8 cellular contexts compared by ENCODE assay signal in genomic region chr1:39919545-39919944, GRCh38. TPM values are rescaled to one million over a fixed set of nuclear protein-coding genes. Genes with fewer than 3 reads are reported as not detected.
A peak's percentile ranks its signal among the peaks of the same experiment; 100 is the strongest.
DNase-seq lines count a peak whose midpoint lies in the region; ATAC-seq, FAIRE-seq and TF ChIP-seq lines count a peak whose summit lies in the region.

No MANE protein-coding gene starts in this region.

- no peaks in the 10 kb centered on the region for H3K27me3 ChIP-seq in BE2C
- peaks cover 20 to 32% of the 10 kb centered on the region in 2 experiments; a peak in 4 of 5 replicates for H3K27me3 ChIP-seq in K562 (ENCODE audit: control insufficient read depth in 2 of 2, insufficient read depth in 2 of 2, low read length in 2 of 2)

- H3K4me2 ChIP-seq in K562 (ENCODE audit: insufficient read depth, low read length), result no peak overlapping the region

- intact Hi-C loops in K562 (cut with micrococcal nuclease), result loop anchor here (1.0 to 5.0 kb wide), 3 partner anchors 54 to 113 kb away; no protein-coding TSS in a partner anchor

- no peaks in the 10 kb centered on the region for H4K20me1 ChIP-seq in K562 (replicated peaks; ENCODE audit: control insufficient read depth, insufficient read depth, low read length)

- H3K4me1 ChIP-seq in BE2C, result no peaks in the 10 kb centered on the region
- peaks cover 0 to 5% of the 10 kb centered on the region in 2 experiments; a peak in 4 of 5 replicates for H3K4me1 ChIP-seq in K562 (replicated peaks in 1 of 2; ENCODE audit: control insufficient read depth in 2 of 2, insufficient read depth in 2 of 2, low read length in 2 of 2)

- H3K79me2 ChIP-seq in K562 (ENCODE audit: control insufficient read depth, insufficient read depth, low read length), result no peaks in the 10 kb centered on the region

- no TSS peak for BruUV-seq in K562 (replicated peaks; lab: Mats Ljungman, UMichigan)

- peak; percentile 83 for FAIRE-seq in K562 (lab: Jason Lieb, UNC)
- FAIRE-seq in islet of Langerhans (lab: Jason Lieb, UNC), result peak; percentile 84

- peak; percentile 64 for ATAC-seq in GM19351 (IDR thresholded peaks at IDR 0.05; ENCODE audit: unreplicated experiment)
- ATAC-seq in K562, result peak; percentile 98

- 6% methylated on average over 3 of the region's 3 CpGs for WGBS in K562 (ENCODE audit: insufficient coverage, low coverage, missing lambda C conversion rate)

- POLR2A ChIA-PET in K562 (lab: Yijun Ruan, JAX), result interaction anchor here (0.6 to 1.7 kb wide), 15 partner anchors 9 to 120 kb away, joined by 3 to 12 read pairs (median 4); partner anchors contain the start of genes CAP1 and MYCL

- DNase-seq in BE2C (peak; percentile 36), NCI-H146 treated with DMSO at 0.1 percent for 48 hours (lab: John Stamatoyannopoulos, UW; ENCODE audit: unreplicated experiment) (peak; percentile 27), SW480 (ENCODE audit: low spot score) (peak; percentile 72), K562 (ENCODE audit: extremely low read depth in 1 of 4, low spot score in 3 of 4) (peak; percentile 85 to 87 (median 86)), OCI-M2 (lab: John Stamatoyannopoulos, UW; ENCODE audit: unreplicated experiment) (no peak)
- DNase-seq in stimulated activated CD4-positive, alpha-beta T cell treated with anti-CD3 and anti-CD28 coated beads, Interleukin-2, amount 100 ng/mL, for 48 hours, result peak; percentile 29 to 35

- TF ChIP-seq RAD21 in K562 (CRISPR knock-in tag; conservative IDR thresholded peaks at IDR 0.05 in 1 of 2, IDR thresholded peaks at IDR 0.05 in 1 of 2), result peak; percentile 93 to 94

- H2AFZ ChIP-seq in K562 (ENCODE audit: low read depth, low read length), result no peak overlapping the region; the same call in 1 of the 2 replicates

- in situ Hi-C loops in K562 (cut with MboI), result loop anchor here (5.0 kb wide), 1 partner anchor 113 kb away; no protein-coding TSS in a partner anchor

- no peak for TF ChIP-seq EP300 in K562 (IDR thresholded peaks at IDR 0.05; ENCODE audit: low read length)

- no peaks in the 10 kb centered on the region for H3K9me1 ChIP-seq in K562 (ENCODE audit: control insufficient read depth, insufficient read depth, low read length)

- H3K9me3 ChIP-seq in BE2C (no peaks in the 10 kb centered on the region), K562 (replicated peaks; ENCODE audit: control insufficient read depth, insufficient read depth, low read depth, low read length) (no peaks in the 10 kb centered on the region)

- TF ChIP-seq CTCF in BE2C (IDR thresholded peaks at IDR 0.05; ENCODE audit: low read depth, low read length) (peak; percentile 61), K562 (IDR thresholded peaks at IDR 0.05 in 2 of 3, conservative IDR thresholded peaks at IDR 0.05 in 1 of 3; ENCODE audit: insufficient read depth in 2 of 3, low read depth in 1 of 3, low read length in 3 of 3) (peak; percentile 86 to 93 (median 90))

- H3K4me3 ChIP-seq in BE2C (ENCODE audit: low read depth, low read length), result no peak overlapping the region
- no peak overlapping the region for H3K4me3 ChIP-seq in K562

- no peak overlapping the region for H3K9ac ChIP-seq in K562 (ENCODE audit: insufficient read depth in 1 of 2, low read depth in 2 of 2, low read length in 2 of 2)

- no peaks in the 10 kb centered on the region for H3K36me3 ChIP-seq in BE2C
- H3K36me3 ChIP-seq in K562 (ENCODE audit: control insufficient read depth, insufficient read depth, low read length), result no peaks in the 10 kb centered on the region

- no peak for TF ChIP-seq POLR2A in K562 (conservative IDR thresholded peaks at IDR 0.05)

- no peak overlapping the region for H3K27ac ChIP-seq in K562 (ENCODE audit: extremely low read depth, low read depth, low read length)

- CTCF ChIA-PET in K562 (lab: Yijun Ruan, JAX; ENCODE audit: low intra/inter-chr PET ratio), result interaction anchor here (0.6 to 3.5 kb wide), 8 partner anchors 42 to 137 kb away, joined by 3 to 34 read pairs (median 5); no protein-coding TSS in a partner anchor

TF ChIP-seq in K562, 482 proteins besides CTCF, POLR2A, EP300 and RAD21 (continues in another document):
- TF ChIP-seq, protein P1, sequence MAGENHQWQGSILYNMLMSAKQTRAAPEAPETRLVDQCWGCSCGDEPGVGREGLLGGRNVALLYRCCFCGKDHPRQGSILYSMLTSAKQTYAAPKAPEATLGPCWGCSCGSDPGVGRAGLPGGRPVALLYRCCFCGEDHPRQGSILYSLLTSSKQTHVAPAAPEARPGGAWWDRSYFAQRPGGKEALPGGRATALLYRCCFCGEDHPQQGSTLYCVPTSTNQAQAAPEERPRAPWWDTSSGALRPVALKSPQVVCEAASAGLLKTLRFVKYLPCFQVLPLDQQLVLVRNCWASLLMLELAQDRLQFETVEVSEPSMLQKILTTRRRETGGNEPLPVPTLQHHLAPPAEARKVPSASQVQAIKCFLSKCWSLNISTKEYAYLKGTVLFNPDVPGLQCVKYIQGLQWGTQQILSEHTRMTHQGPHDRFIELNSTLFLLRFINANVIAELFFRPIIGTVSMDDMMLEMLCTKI (IDR thresholded peaks at IDR 0.05; ENCODE audit: partially characterized antibody), result no peak
- TF ChIP-seq ARID2 (IDR thresholded peaks at IDR 0.05), result peak; percentile 54; the same call in 1 of the 2 replicates
- 0 out of 2 replicates have a peak, but pooled peaks have one; percentile 21 for TF ChIP-seq L3MBTL2 (IDR thresholded peaks at IDR 0.05)
- peak; percentile 18; the same call in 1 of the 2 replicates for TF ChIP-seq STAG1 (CRISPR knock-in tag; IDR thresholded peaks at IDR 0.05; ENCODE audit: borderline replicate concordance)
- peak; percentile 48; the same call in 1 of the 2 replicates for TF ChIP-seq CREM (IDR thresholded peaks at IDR 0.05; ENCODE audit: low read depth)

RNA-seq across cellular contexts. Expression of gene MYCL, which starts 17.8 kb away (rescaled TPM):
- polyA plus RNA-seq in BE2C (2012; ENCODE audit: insufficient read depth, insufficient read length, low read depth), result 0.76 TPM
- 17.1 and 25.1 TPM in 2 replicates for total RNA-seq in K562 (2011; cell fraction: chromatin; rRNA removed; ENCODE audit: low replicate concordance)
- 30.7 and 32.6 TPM in 2 replicates for total RNA-seq in K562 (2011; cell fraction: nucleolus; rRNA removed)
- total RNA-seq in K562 (2011; cell fraction: nucleoplasm; rRNA removed), result 27.3 and 29.5 TPM in 2 replicates
- total RNA-seq in K562 (2014; rRNA removed), result 18.8 and 22.5 TPM in 2 replicates
- 12.8 and 13.2 TPM in 2 replicates for total RNA-seq in K562 (2014; rRNA removed; fragmentation: Illumina TruSeq; extraction: Trizol)
- total RNA-seq in K562 (2015; rRNA removed; fragmentation: Illumina TruSeq; extraction: Trizol), result 3.8 and 4.3 TPM in 2 replicates
- 19.7 and 22.0 TPM in 2 replicates for total RNA-seq in K562 (2021)
- polyA plus RNA-seq in K562 (2011; rRNA removed), result 11.2 and 14.9 TPM in 2 replicates
- 12.4 and 15.8 TPM in 2 replicates for polyA plus RNA-seq in K562 (2011; cell fraction: cytosol; rRNA removed)
- polyA plus RNA-seq in K562 (2011; cell fraction: nucleus; rRNA removed), result 12.3 and 20.0 TPM in 2 replicates
- polyA plus RNA-seq in K562 (2012), result 6.2 and 30.6 TPM in 2 replicates
- 14.7 and 15.4 TPM in 2 replicates for polyA plus RNA-seq in K562 (2014; fragmentation: Illumina TruSeq; extraction: Trizol)
- 1 to 10 TPM; 3.5 to 4.0 TPM for polyA plus RNA-seq in K562 (2014; fragmentation: Nextera tagmentation; extraction: Ambion mirVana)
- polyA plus RNA-seq in K562 (2014; rRNA removed), result 17.1 and 18.2 TPM in 2 replicates
- 12.1 and 17.8 TPM in 2 replicates for polyA minus RNA-seq in K562 (2011; rRNA and poly(A)+ RNA removed)
- polyA minus RNA-seq in K562 (2011; cell fraction: cytosol; rRNA and poly(A)+ RNA removed), result 6.6 and 8.7 TPM in 2 replicates
- polyA minus RNA-seq in K562 (2011; cell fraction: nucleus; rRNA and poly(A)+ RNA removed), result 15.6 and 34.1 TPM in 2 replicates

RNA-seq across cellular contexts. Expression of gene MFSD2A, which starts 35.4 kb away (rescaled TPM):
- polyA plus RNA-seq in BE2C (2012; ENCODE audit: insufficient read depth, insufficient read length, low read depth), result 3.7 TPM
- 0.46 TPM in 1 of 2 replicates, not detected in the other for total RNA-seq in K562 (2011; cell fraction: chromatin; rRNA removed; ENCODE audit: low replicate concordance)
- 0.67 TPM in 1 of 2 replicates, not detected in the other for total RNA-seq in K562 (2011; cell fraction: nucleolus; rRNA removed)
- total RNA-seq in K562 (2011; cell fraction: nucleoplasm; rRNA removed), result 0.37 TPM in 1 of 2 replicates, not detected in the other
- total RNA-seq in K562 (2014; rRNA removed) (not detected in 2 replicates), K562 (2014; rRNA removed; fragmentation: Illumina TruSeq; extraction: Trizol) (0.07 TPM in 1 of 2 replicates, not detected in the other), K562 (2015; rRNA removed; fragmentation: Illumina TruSeq; extraction: Trizol) (0.40 TPM in 1 of 2 replicates, not detected in the other), K562 (2021) (0.18 and 0.33 TPM in 2 replicates)
- polyA plus RNA-seq in K562 (2011; rRNA removed) (0.06 and 0.19 TPM in 2 replicates), K562 (2014; fragmentation: Illumina TruSeq; extraction: Trizol) (0.11 and 0.15 TPM in 2 replicates), K562 (2014; fragmentation: Nextera tagmentation; extraction: Ambion mirVana) (not detected), K562 (2014; rRNA removed) (not detected in 2 replicates)
- 0.10 and 0.13 TPM in 2 replicates for polyA plus RNA-seq in K562 (2011; cell fraction: cytosol; rRNA removed)
- polyA plus RNA-seq in K562 (2011; cell fraction: nucleus; rRNA removed), result 0.51 and 0.67 TPM in 2 replicates
- polyA plus RNA-seq in K562 (2012), result 0.04 and 0.14 TPM in 2 replicates
- polyA minus RNA-seq in K562 (2011; rRNA and poly(A)+ RNA removed), result 0.35 TPM in 1 of 2 replicates, not detected in the other
- not detected in 2 replicates for polyA minus RNA-seq in K562 (2011; cell fraction: cytosol; rRNA and poly(A)+ RNA removed)
- polyA minus RNA-seq in K562 (2011; cell fraction: nucleus; rRNA and poly(A)+ RNA removed), result 0.78 TPM in 1 of 2 replicates, not detected in the other

RNA-seq across cellular contexts. Expression of gene TRIT1, which starts 36.2 kb away (rescaled TPM):
- polyA plus RNA-seq in BE2C (2012; ENCODE audit: insufficient read depth, insufficient read length, low read depth), result 16.4 TPM
- 76.0 and 139 TPM in 2 replicates for total RNA-seq in K562 (2011; cell fraction: chromatin; rRNA removed; ENCODE audit: low replicate concordance)
- total RNA-seq in K562 (2011; cell fraction: nucleolus; rRNA removed), result 71.9 and 78.4 TPM in 2 replicates
- 85.4 and 109 TPM in 2 replicates for total RNA-seq in K562 (2011; cell fraction: nucleoplasm; rRNA removed)
- total RNA-seq in K562 (2014; rRNA removed) (67.5 and 71.3 TPM in 2 replicates), K562 (2014; rRNA removed; fragmentation: Illumina TruSeq; extraction: Trizol) (84.0 and 103 TPM in 2 replicates), K562 (2015; rRNA removed; fragmentation: Illumina TruSeq; extraction: Trizol) (66.7 and 67.6 TPM in 2 replicates), K562 (2021) (57.5 and 58.4 TPM in 2 replicates)
- polyA plus RNA-seq in K562 (2011; rRNA removed) (87.3 and 88.3 TPM in 2 replicates), K562 (2014; fragmentation: Illumina TruSeq; extraction: Trizol) (75.1 and 76.5 TPM in 2 replicates), K562 (2014; fragmentation: Nextera tagmentation; extraction: Ambion mirVana) (10 to 100 TPM; 27.9 to 58.3 TPM), K562 (2014; rRNA removed) (66.4 and 72.1 TPM in 2 replicates)
- polyA plus RNA-seq in K562 (2011; cell fraction: cytosol; rRNA removed), result 24.8 and 44.1 TPM in 2 replicates
- polyA plus RNA-seq in K562 (2011; cell fraction: nucleus; rRNA removed), result 69.2 and 92.0 TPM in 2 replicates
- polyA plus RNA-seq in K562 (2012), result 45.6 and 47.5 TPM in 2 replicates
- 103 and 116 TPM in 2 replicates for polyA minus RNA-seq in K562 (2011; rRNA and poly(A)+ RNA removed)
- polyA minus RNA-seq in K562 (2011; cell fraction: cytosol; rRNA and poly(A)+ RNA removed), result 36.2 and 48.7 TPM in 2 replicates
- polyA minus RNA-seq in K562 (2011; cell fraction: nucleus; rRNA and poly(A)+ RNA removed), result 78.8 and 98.3 TPM in 2 replicates
